ENCODE assay signal across 23 cellular contexts in genomic region chr18:65706646-65707045, GRCh38. TPM values are rescaled to one million over a fixed set of nuclear protein-coding genes. Genes with fewer than 3 reads are reported as not detected.
DNase-seq lines count a peak whose midpoint lies in the region; ATAC-seq and TF ChIP-seq lines count a peak whose summit lies in the region.
"Had no signal": no experiment of that assay in that cellular context is flagged by ENCODE, and none has a peak within 500 bp of the region (broad histone marks: within the 10 kb centered on the region; RNA-seq: fewer than 3 reads in every experiment).

No MANE protein-coding gene starts in this region.

- no peak for ATAC-seq in GM18519 (IDR thresholded peaks at IDR 0.05; ENCODE audit: low FRiP score, unreplicated experiment)
- ATAC-seq in upper lobe of left lung (ENCODE audit: low FRiP score in 2 of 2), result no peak

- H3K4me2 ChIP-seq in H9 (ENCODE audit: insufficient read depth, insufficient read length, low read length) (no peak overlapping the region), neural progenitor cell (no peak overlapping the region)
- H3K4me2 ChIP-seq: KMS-11 had no signal

- H3K9me3 Mint-ChIP-seq in H9 (no peaks in the 10 kb centered on the region), endodermal cell (no peaks in the 10 kb centered on the region), neural progenitor cell (no peaks in the 10 kb centered on the region)

- no peak for TF ChIP-seq EP300 in upper lobe of left lung (IDR thresholded peaks at IDR 0.05)

- H3K9me3 ChIP-seq in H9 (ENCODE audit: control insufficient read depth, low read depth, low read length) (no peaks in the 10 kb centered on the region), endodermal cell (ENCODE audit: control insufficient read depth, low read length) (no peaks in the 10 kb centered on the region), neural progenitor cell (ENCODE audit: low read depth) (no peaks in the 10 kb centered on the region), upper lobe of left lung (no peaks in the 10 kb centered on the region)
- H3K9me3 ChIP-seq: BE2C had no signal

- H2BK12ac ChIP-seq in H9 (ENCODE audit: insufficient read length, low read depth, low read length), result no peak overlapping the region

- H3K36me3 ChIP-seq in endodermal cell (ENCODE audit: control insufficient read depth, insufficient read depth, low read length) (no peaks in the 10 kb centered on the region), neural progenitor cell (no peaks in the 10 kb centered on the region), upper lobe of left lung (no peaks in the 10 kb centered on the region)
- H3K36me3 ChIP-seq: BE2C had no signal

- H3K4me3 Mint-ChIP-seq in H9, result no peak overlapping the region
- no peak overlapping the region for H3K4me3 Mint-ChIP-seq in endodermal cell
- no peak overlapping the region for H3K4me3 Mint-ChIP-seq in neural progenitor cell
- H3K4me3 Mint-ChIP-seq: CD14-positive monocyte, IgD-negative memory B cell had no signal

- H3K79me2 ChIP-seq in H9 (ENCODE audit: insufficient read depth, low read length) (no peaks in the 10 kb centered on the region), neural progenitor cell (ENCODE audit: low read depth) (no peaks in the 10 kb centered on the region)

- no peak overlapping the region for H3K56ac ChIP-seq in H9 (ENCODE audit: insufficient read length, low read depth, low read length)

- H3K36me3 Mint-ChIP-seq in H9 (ENCODE audit: insufficient read depth in 1 of 3, low read depth in 3 of 3) (no peaks in the 10 kb centered on the region), endodermal cell (ENCODE audit: low read depth) (no peaks in the 10 kb centered on the region), neural progenitor cell (no peaks in the 10 kb centered on the region)
- H3K36me3 Mint-ChIP-seq: CD14-positive monocyte, IgD-negative memory B cell had no signal

- no peaks in the 10 kb centered on the region for H3K79me1 ChIP-seq in H9 (ENCODE audit: insufficient read depth, low read depth, low read length, poor library complexity, severe bottlenecking)

- no peaks in the 10 kb centered on the region for H3K23me2 ChIP-seq in H9 (ENCODE audit: insufficient read length, low read depth, low read length, poor library complexity, severe bottlenecking)

- H2BK15ac ChIP-seq in H9 (ENCODE audit: low read depth, low read length), result no peak overlapping the region

- H3K4me3 ChIP-seq in endodermal cell (ENCODE audit: low read length) (no peak overlapping the region), neural progenitor cell (no peak overlapping the region), upper lobe of left lung (no peak overlapping the region)
- H3K4me3 ChIP-seq: GM23248 had no signal

- H3K27me3 ChIP-seq in H9 (ENCODE audit: insufficient read depth, low read length) (no peaks in the 10 kb centered on the region), endodermal cell (ENCODE audit: control insufficient read depth, insufficient read depth, low read length, poor library complexity, severe bottlenecking) (no peaks in the 10 kb centered on the region), neural progenitor cell (no peaks in the 10 kb centered on the region), upper lobe of left lung (no peaks in the 10 kb centered on the region)
- H3K27me3 ChIP-seq: BE2C had no signal

- H3K9ac ChIP-seq in H9 (ENCODE audit: extremely low read depth, insufficient read length, low read length) (no peak overlapping the region), endodermal cell (ENCODE audit: extremely low read depth, low read length, poor library complexity, severe bottlenecking) (no peak overlapping the region), neural progenitor cell (no peak overlapping the region)
- H3K9ac ChIP-seq: GM23248, KMS-11 had no signal

- no peak overlapping the region for H4K91ac ChIP-seq in H9 (ENCODE audit: insufficient read length, low read depth, low read length)

- H3K4me1 ChIP-seq in H9 (ENCODE audit: insufficient read depth, low read length), result no peaks in the 10 kb centered on the region
- H3K4me1 ChIP-seq in endodermal cell (ENCODE audit: control insufficient read depth, insufficient read depth, low read length), result no peaks in the 10 kb centered on the region
- H3K4me1 ChIP-seq in neural progenitor cell, result no peaks in the 10 kb centered on the region
- no peaks in the 10 kb centered on the region for H3K4me1 ChIP-seq in upper lobe of left lung
- H3K4me1 ChIP-seq: BE2C had no signal

- no peak for TF ChIP-seq POLR2A in upper lobe of left lung (IDR thresholded peaks at IDR 0.05)

- H3K4me1 Mint-ChIP-seq in H9 (no peaks in the 10 kb centered on the region), endodermal cell (no peaks in the 10 kb centered on the region), neural progenitor cell (peaks cover under 1% of the 10 kb centered on the region)
- H3K4me1 Mint-ChIP-seq: CD14-positive monocyte, IgD-negative memory B cell had no signal

- H3K27ac Mint-ChIP-seq in H9 (no peak overlapping the region; a peak in 2 of 7 replicates), endodermal cell (no peak overlapping the region), neural progenitor cell (no peak overlapping the region)
- H3K27ac Mint-ChIP-seq: CD14-positive monocyte, IgD-negative memory B cell had no signal

- no peak overlapping the region for H2AFZ ChIP-seq in H9 (ENCODE audit: low read length)
- peak overlapping the region; percentile 22 for H2AFZ ChIP-seq in neural progenitor cell (replicated peaks)
- H2AFZ ChIP-seq: GM23248 had no signal

- peak; percentile 32 for DNase-seq in H9
- peak; percentile 53 for DNase-seq in endodermal cell
- no peak for DNase-seq in neural progenitor cell (ENCODE audit: low spot score)
- DNase-seq in HT-29 (ENCODE audit: low spot score), result no peak
- DNase-seq in hippocampal formation (lab: John Stamatoyannopoulos, UW), result no peak
- DNase-seq in upper lobe of left lung, result no peak
- DNase-seq: ACHN, BE2C, Calu3, GM23248, HCEC 1CT, NCI-H1048, NCI-H1417, NCI-H1694, NCI-H2029 treated with DMSO at 0.1 percent for 48 hours, NCI-H2227 treated with DMSO at 0.1 percent for 48 hours, NCI-H526 treated with DMSO at 0.1 percent for 48 hours, SHP77 treated with DMSO at 0.1 percent for 48 hours had no signal

- no CpG with 5 or more reads among the region's 1 CpG for WGBS in H9 (ENCODE audit: extremely low coverage, insufficient read length, low lambda C conversion rate)
- WGBS in endodermal cell (ENCODE audit: insufficient coverage in 1 of 2, insufficient read length in 1 of 2), 2 experiments, result 94% methylated on average over 1 of the region's 1 CpG; no CpG with 5 or more reads in 1 of the 2 experiments
- WGBS in upper lobe of left lung, 2 donors, result 100% methylated on average over 1 of the region's 1 CpG; no CpG with 5 or more reads in 1 of the 2 donors

- no peak overlapping the region for H2BK20ac ChIP-seq in H9 (ENCODE audit: low read depth, low read length, poor library complexity, severe bottlenecking)

- no peak overlapping the region for H2BK120ac ChIP-seq in H9 (ENCODE audit: low read depth, low read length, poor library complexity, severe bottlenecking)

- peak; percentile 49 for TF ChIP-seq CTCF in H9 (conservative IDR thresholded peaks at IDR 0.05)
- TF ChIP-seq CTCF in endodermal cell (conservative IDR thresholded peaks at IDR 0.05), result peak; percentile 63
- TF ChIP-seq CTCF in neural progenitor cell (IDR thresholded peaks at IDR 0.05), result peak; percentile 31
- no peak for TF ChIP-seq CTCF in upper lobe of left lung (IDR thresholded peaks at IDR 0.05)

- no peak overlapping the region for H3K14ac ChIP-seq in H9 (ENCODE audit: insufficient read depth, low read length)

- H4K20me1 ChIP-seq in H9 (ENCODE audit: control insufficient read depth, insufficient read depth, insufficient read length), result no peaks in the 10 kb centered on the region
- no peaks in the 10 kb centered on the region for H4K20me1 ChIP-seq in neural progenitor cell (ENCODE audit: low read depth)

- no peaks in the 10 kb centered on the region for H3F3A ChIP-seq in neural progenitor cell (ENCODE audit: low read depth)

- no peak overlapping the region for H4K5ac ChIP-seq in H9 (ENCODE audit: insufficient read length, low read depth, low read length)

- H4K8ac ChIP-seq in H9 (replicated peaks; ENCODE audit: insufficient read length, low read depth, low read length), result no peak overlapping the region

- H3K18ac ChIP-seq in H9 (ENCODE audit: insufficient read length, low read depth, low read length), result no peak overlapping the region

- no peak overlapping the region for H2AK5ac ChIP-seq in H9 (ENCODE audit: insufficient read length, low read length)

- H3K23ac ChIP-seq in H9 (ENCODE audit: insufficient read length, low read depth, low read length), result no peak overlapping the region

- no peak overlapping the region for H3T11ph ChIP-seq in H9 (ENCODE audit: low read length)

- H3K27me3 Mint-ChIP-seq in H9 (ENCODE audit: low read depth) (no peaks in the 10 kb centered on the region), endodermal cell (ENCODE audit: insufficient read depth) (no peaks in the 10 kb centered on the region), neural progenitor cell (ENCODE audit: insufficient read depth, low read depth) (no peaks in the 10 kb centered on the region)
- H3K27me3 Mint-ChIP-seq: IgD-negative memory B cell had no signal

- H3K27ac ChIP-seq in H9 (ENCODE audit: insufficient read length, low read depth, low read length) (no peak overlapping the region), endodermal cell (ENCODE audit: low read depth, low read length) (no peak overlapping the region), neural progenitor cell (no peak overlapping the region), upper lobe of left lung (no peak overlapping the region)
- H3K27ac ChIP-seq: GM23248, KMS-11, RWPE1 had no signal

- no peak overlapping the region for H3K4ac ChIP-seq in H9 (ENCODE audit: low read depth, low read length)

- no peak overlapping the region for H2BK5ac ChIP-seq in H9 (ENCODE audit: insufficient read length, low read length)

RNA-seq across cellular contexts. Expression of gene CDH7, which starts 44.2 kb away (rescaled TPM):
- total RNA-seq in H9 (2021) (0.13 and 0.29 TPM in 2 replicates), endodermal cell (under 1 TPM; 0.18 to 0.57 TPM), neural progenitor cell (ENCODE audit: low replicate concordance) (2.7 TPM in 2 replicates), upper lobe of left lung (under 1 TPM in 2 of 6 donors, not detected in 4; 0.13 to 0.20 TPM)
- 2.1 TPM for polyA plus RNA-seq in endodermal cell (2013, experiment 1 of 2)
- polyA plus RNA-seq in endodermal cell (2013, experiment 2 of 2), result 2.0 TPM
- 0.18 and 0.31 TPM in 2 replicates for total RNA-seq in HT-29 (2014; rRNA removed; shearing (Covaris generic))
- total RNA-seq: Calu3, GM23248 had no signal
- polyA plus RNA-seq: CD14-positive monocyte, GM23248, IgD-negative memory B cell had no signal

Comparison
In these comparisons a context has a peak if more than half of its experiments do, and no peak if none do; other contexts are left out.
1. DNase-seq: peak in H9 (single experiment) and endodermal cell (single experiment); none in neural progenitor cell (single experiment), HT-29 (single experiment), hippocampal formation (0 of 2) and upper lobe of left lung (0 of 2).
2. CTCF ChIP-seq: peak in H9 (single experiment), endodermal cell (single experiment) and neural progenitor cell (single experiment); none in upper lobe of left lung (0 of 6).